In genomic region chr13:66835040-66835628, GRCh38 we compare ENCODE assay signal across 8 cellular contexts.
DNase-seq lines count a peak whose midpoint lies in the region; ATAC-seq, FAIRE-seq and TF ChIP-seq lines count a peak whose summit lies in the region.

No MANE protein-coding gene starts in this region.

- FAIRE-seq in H54 (lab: Jason Lieb, UNC), result no peak

- peak overlapping the region; percentile 6; the same call in 1 of the 2 replicates for H3K4me2 ChIP-seq in OCI-LY1 (ENCODE audit: low read length)

- no peaks in the 10 kb centered on the region for H3K79me2 ChIP-seq in OCI-LY1 (ENCODE audit: insufficient read depth, low read length)

- no peak for TF ChIP-seq POLR2A in H54 (IDR thresholded peaks at IDR 0.05; ENCODE audit: low read depth, low read length)

- H3K4me3 ChIP-seq in OCI-LY1 (ENCODE audit: low read depth, low read length, poor library complexity, severe bottlenecking) (no peak overlapping the region), fibroblast of the aortic adventitia (ENCODE audit: low read depth, low read length) (no peak overlapping the region)

- DNase-seq in EH (ENCODE audit: low read depth) (peak; percentile 4), fibroblast of the aortic adventitia (ENCODE audit: low read depth) (peak; percentile 19), omental fat pad (ENCODE audit: low spot score) (peak; percentile 57), H54 (ENCODE audit: insufficient read length, low spot score) (no peak)
- DNase-seq in stimulated activated CD4-positive, alpha-beta T cell treated with anti-CD3 and anti-CD28 coated beads, Interleukin-1b, Interleukin-23, amount 100 ng/mL, for 48 hours, result no peak
- no peak for DNase-seq in stimulated activated CD4-positive, alpha-beta T cell treated with anti-CD3 and anti-CD28 coated beads, Interleukin-4, amount 100 ng/mL, for 24 hours
- no peak for DNase-seq in stimulated activated CD4-positive, alpha-beta T cell treated with anti-CD3 and anti-CD28 coated beads, Interleukin-15, amount 100 ng/mL, for 24 hours

- H3K4me1 ChIP-seq in OCI-LY1 (ENCODE audit: insufficient read depth, low read length, severe bottlenecking), result peaks cover 72% of the 10 kb centered on the region

- ATAC-seq in omental fat pad (ENCODE audit: low FRiP score), result no peak

- H4K20me1 ChIP-seq in OCI-LY1 (ENCODE audit: insufficient read depth, low read length), result no peaks in the 10 kb centered on the region

- peak overlapping the region; percentile 1 for H3K27ac ChIP-seq in OCI-LY1 (ENCODE audit: low read depth, low read length, poor library complexity, severe bottlenecking)

- no peaks in the 10 kb centered on the region for H3F3A ChIP-seq in OCI-LY1 (ENCODE audit: insufficient read depth, low read length)

- H3K9me2 ChIP-seq in OCI-LY1 (ENCODE audit: low read depth, low read length), result no peaks in the 10 kb centered on the region

- no peaks in the 10 kb centered on the region for H3K9me3 ChIP-seq in OCI-LY1 (ENCODE audit: low read length)

- H3K36me3 ChIP-seq in OCI-LY1 (ENCODE audit: insufficient read depth, low read length), result no peaks in the 10 kb centered on the region

- no peak for TF ChIP-seq CTCF in OCI-LY1 (IDR thresholded peaks at IDR 0.05; ENCODE audit: low read length)
- no peak for TF ChIP-seq CTCF in fibroblast of the aortic adventitia (IDR thresholded peaks at IDR 0.05; ENCODE audit: insufficient read depth, low read length)
- no peak for TF ChIP-seq CTCF in omental fat pad (IDR thresholded peaks at IDR 0.05)

- no peaks in the 10 kb centered on the region for H3K27me3 ChIP-seq in OCI-LY1 (ENCODE audit: insufficient read depth, low read length)

- peak overlapping the region; percentile 36; the same call in 1 of the 2 replicates for H2AFZ ChIP-seq in OCI-LY1 (ENCODE audit: low read length)

- H3K9ac ChIP-seq in OCI-LY1 (ENCODE audit: low read length), result no peak overlapping the region

Comparison
In these comparisons a context has a peak if more than half of its experiments do, and no peak if none do; other contexts are left out.
1. DNase-seq: peak in EH (single experiment), fibroblast of the aortic adventitia (single experiment) and omental fat pad (single experiment); none in H54 (single experiment), stimulated activated CD4-positive, alpha-beta T cell treated with anti-CD3 and anti-CD28 coated beads, Interleukin-1b, Interleukin-23, amount 100 ng/mL, for 48 hours (single experiment), stimulated activated CD4-positive, alpha-beta T cell treated with anti-CD3 and anti-CD28 coated beads, Interleukin-4, amount 100 ng/mL, for 24 hours (single experiment) and stimulated activated CD4-positive, alpha-beta T cell treated with anti-CD3 and anti-CD28 coated beads, Interleukin-15, amount 100 ng/mL, for 24 hours (single experiment).